Comparison of ENCODE assay signal across 15 cellular contexts in the genomic region with DNA sequence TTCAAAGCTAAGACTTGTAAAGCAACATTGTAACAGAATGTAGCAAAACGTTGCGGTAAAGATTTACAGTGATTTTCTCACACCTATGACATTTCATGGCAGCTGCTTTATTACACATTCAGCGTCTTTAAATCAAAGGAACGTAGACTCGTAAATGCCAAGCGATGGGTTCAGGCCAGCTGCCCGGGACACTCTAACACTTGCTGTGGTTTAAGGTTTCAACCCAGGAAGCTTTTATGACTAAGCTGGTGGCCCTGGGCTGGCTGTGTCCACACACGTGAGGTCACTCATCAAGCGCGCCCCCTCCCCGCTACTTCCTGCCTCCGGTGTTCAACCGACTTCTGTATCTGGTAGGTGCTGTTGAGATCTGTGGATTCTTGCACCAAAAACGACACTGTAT. TPM values are rescaled to one million over a fixed set of nuclear protein-coding genes. Genes with fewer than 3 reads are reported as not detected.
A peak's percentile ranks its signal among the peaks of the same experiment; 100 is the strongest.
DNase-seq lines count a peak whose midpoint lies in the region; ATAC-seq and TF ChIP-seq lines count a peak whose summit lies in the region.
"Had no signal": no experiment of that assay in that cellular context is flagged by ENCODE, and none has a peak within 500 bp of the region (broad histone marks: within the 10 kb centered on the region; RNA-seq: fewer than 3 reads in every experiment).

No MANE protein-coding gene starts in this region.

- H3K27me3 Mint-ChIP-seq in natural killer cell (ENCODE audit: low read depth in 2 of 2) = peaks cover 23 to 25% of the 10 kb centered on the region in 2 donors
- H3K27me3 Mint-ChIP-seq: activated CD4-positive, alpha-beta T cell treated with anti-CD3 and anti-CD28 coated beads, Interleukin-2, amount 10 ng/mL, durations not matched to agents 7 days and 5 days had no signal

- no peak overlapping the region for H3K27ac Mint-ChIP-seq in natural killer cell
- H3K27ac Mint-ChIP-seq: activated CD4-positive, alpha-beta T cell treated with anti-CD3 and anti-CD28 coated beads, Interleukin-2, amount 10 ng/mL, durations not matched to agents 7 days and 5 days; activated naive CD4-positive, alpha-beta T cell treated with anti-CD3 and anti-CD28 coated beads for 36 hours; immature natural killer cell; naive thymus-derived CD8-positive, alpha-beta T cell had no signal

- no peak for TF ChIP-seq CTCF in natural killer cell (IDR thresholded peaks at IDR 0.05)

- no peaks in the 10 kb centered on the region for H3K9me3 Mint-ChIP-seq in natural killer cell
- H3K9me3 Mint-ChIP-seq: activated CD4-positive, alpha-beta T cell treated with anti-CD3 and anti-CD28 coated beads, Interleukin-2, amount 10 ng/mL, durations not matched to agents 7 days and 5 days; activated naive CD4-positive, alpha-beta T cell treated with anti-CD3 and anti-CD28 coated beads for 36 hours had no signal

- H3K4me3 Mint-ChIP-seq in natural killer cell = no peak overlapping the region
- H3K4me3 Mint-ChIP-seq: activated CD4-positive, alpha-beta T cell treated with anti-CD3 and anti-CD28 coated beads, Interleukin-2, amount 10 ng/mL, durations not matched to agents 7 days and 5 days; activated naive CD4-positive, alpha-beta T cell treated with anti-CD3 and anti-CD28 coated beads for 36 hours; immature natural killer cell had no signal

- peak; percentile 46 for DNase-seq in EL
- peak; percentile 90 for DNase-seq in M059J (ENCODE audit: low read depth)
- DNase-seq in RPMI7951 (ENCODE audit: low read depth) = peak; percentile 42
- DNase-seq in natural killer cell = no peak
- DNase-seq: activated CD4-positive, alpha-beta T cell treated with anti-CD3 and anti-CD28 coated beads, Interleukin-2, amount 10 ng/mL, durations not matched to agents 7 days and 5 days; activated naive CD4-positive, alpha-beta T cell treated with anti-CD3 and anti-CD28 coated beads for 36 hours; cerebellar nuclear complex; esophagus squamous epithelium; naive thymus-derived CD8-positive, alpha-beta T cell; NCI-H446 treated with DMSO at 0.1 percent for 48 hours had no signal

- no peaks in the 10 kb centered on the region for H3K36me3 Mint-ChIP-seq in natural killer cell
- H3K36me3 Mint-ChIP-seq: immature natural killer cell; naive thymus-derived CD8-positive, alpha-beta T cell had no signal

- ATAC-seq in natural killer cell (peak; percentile 23 to 63 (median 38)), HG03175 (IDR thresholded peaks at IDR 0.05; ENCODE audit: unreplicated experiment) (no peak), GM21447 (IDR thresholded peaks at IDR 0.05; ENCODE audit: unreplicated experiment) (no peak), HG03196 (IDR thresholded peaks at IDR 0.05; ENCODE audit: unreplicated experiment) (no peak)
- ATAC-seq: GM12878; naive thymus-derived CD8-positive, alpha-beta T cell had no signal

- intact Hi-C loops in natural killer cell (cut with micrococcal nuclease) = no loop called here

- H3K4me1 Mint-ChIP-seq in natural killer cell = peaks cover 13 to 22% of the 10 kb centered on the region in 2 donors

RNA-seq across cellular contexts. Expression of a gene that starts 2.5 kb away (rescaled TPM):
- total RNA-seq in M059J (2014; rRNA removed; shearing (Covaris generic)) = not detected in 2 replicates
- not detected in 2 replicates for total RNA-seq in RPMI7951 (2014; rRNA removed; shearing (Covaris generic))
- total RNA-seq in natural killer cell = not detected
- total RNA-seq: activated CD4-positive, alpha-beta T cell treated with anti-CD3 and anti-CD28 coated beads, Interleukin-2, amount 10 ng/mL, durations not matched to agents 7 days and 5 days; activated naive CD4-positive, alpha-beta T cell treated with anti-CD3 and anti-CD28 coated beads for 36 hours; esophagus squamous epithelium; GM12878; naive thymus-derived CD8-positive, alpha-beta T cell had no signal

RNA-seq across cellular contexts. Expression of a gene that starts 26.3 kb away (rescaled TPM):
- not detected in 2 replicates for total RNA-seq in M059J (2014; rRNA removed; shearing (Covaris generic))
- not detected in 2 replicates for total RNA-seq in RPMI7951 (2014; rRNA removed; shearing (Covaris generic))
- total RNA-seq in natural killer cell = not detected
- total RNA-seq: activated CD4-positive, alpha-beta T cell treated with anti-CD3 and anti-CD28 coated beads, Interleukin-2, amount 10 ng/mL, durations not matched to agents 7 days and 5 days; activated naive CD4-positive, alpha-beta T cell treated with anti-CD3 and anti-CD28 coated beads for 36 hours; esophagus squamous epithelium; naive thymus-derived CD8-positive, alpha-beta T cell had no signal

Comparison
In these comparisons a context has a peak if more than half of its experiments do, and no peak if none do; other contexts are left out.
1. ATAC-seq: peak in natural killer cell (3 of 3); none in HG03175 (single experiment), GM21447 (single experiment) and HG03196 (single experiment).